1 cellular context compared by ENCODE assay signal in genomic region chr1:6397844-6398243, GRCh38.
TF ChIP-seq lines count a peak whose summit lies in the region.

No MANE protein-coding gene starts in this region.

TF ChIP-seq in H1, 55 proteins besides CTCF, POLR2A, EP300 and RAD21:
- no peak for TF ChIP-seq JUN (IDR thresholded peaks at IDR 0.05; ENCODE audit: low read depth, low read length)
- TF ChIP-seq ATF2 (IDR thresholded peaks at IDR 0.05; ENCODE audit: low read length): no peak
- no peak for TF ChIP-seq ASH2L (IDR thresholded peaks at IDR 0.05; ENCODE audit: low read length)
- no peak for TF ChIP-seq MAFK (IDR thresholded peaks at IDR 0.05; ENCODE audit: low read depth, low read length)
- no peak for TF ChIP-seq BRCA1 (IDR thresholded peaks at IDR 0.05; ENCODE audit: low read depth, low read length)
- no peak for TF ChIP-seq POU5F1 (IDR thresholded peaks at IDR 0.05; ENCODE audit: low read depth, low read length)
